Comparison of ENCODE assay signal across 15 cellular contexts in the genomic region with DNA sequence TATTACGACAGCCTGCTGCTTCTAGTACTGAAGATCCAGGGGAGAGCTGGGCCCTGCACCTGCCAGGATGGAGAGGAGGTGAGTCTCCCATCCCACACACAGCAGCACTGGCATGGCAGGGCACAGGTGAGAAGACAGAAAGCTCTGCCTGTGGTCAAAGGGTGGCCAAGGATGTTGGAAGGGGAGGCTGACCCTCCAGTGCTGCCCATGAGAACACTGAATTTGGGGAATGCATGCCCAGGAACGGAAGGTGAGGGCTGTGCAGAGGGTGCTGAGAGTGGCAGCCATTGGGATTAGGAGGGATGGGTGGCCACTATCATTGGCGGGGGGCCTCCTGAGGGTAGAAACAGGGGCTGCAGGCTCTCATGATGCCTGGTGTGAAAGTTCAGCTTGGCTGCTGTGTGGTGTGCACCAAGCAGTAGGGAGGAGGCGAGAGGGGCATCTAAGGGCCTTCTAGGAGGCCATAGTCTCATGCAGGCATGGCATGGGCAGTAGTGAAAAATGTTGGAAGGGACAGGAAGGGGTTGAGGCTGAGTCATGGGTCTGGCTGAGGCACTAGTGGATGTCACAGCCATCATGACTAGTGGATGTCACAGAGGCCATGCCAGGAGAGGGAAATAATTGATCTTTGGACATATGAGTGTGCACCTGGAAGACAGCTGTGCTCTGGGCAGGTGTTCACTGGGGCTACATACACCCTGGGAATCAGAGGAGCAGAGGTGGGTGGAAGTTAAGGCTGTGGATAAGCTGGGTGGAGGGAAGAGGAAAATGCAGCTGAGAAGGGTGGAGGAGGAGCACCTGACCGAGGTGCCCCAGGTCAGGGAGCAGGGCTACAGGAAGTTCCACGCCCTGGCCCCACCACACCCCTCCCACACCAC. TPM values are rescaled to one million over a fixed set of nuclear protein-coding genes. Genes with fewer than 3 reads are reported as not detected.
DNase-seq lines count a peak whose midpoint lies in the region; ATAC-seq and TF ChIP-seq lines count a peak whose summit lies in the region.
"Had no signal": no experiment of that assay in that cellular context is flagged by ENCODE, and none has a peak within 500 bp of the region (broad histone marks: within the 10 kb centered on the region; RNA-seq: fewer than 3 reads in every experiment).

No MANE protein-coding gene starts in this region.

- H3K27ac Mint-ChIP-seq in endothelial cell (ENCODE audit: unreplicated experiment) (peak overlapping the region; percentile 68), osteocyte (ENCODE audit: unreplicated experiment) (peak overlapping the region; percentile 100)
- H3K27ac Mint-ChIP-seq in activated CD4-positive, alpha-beta memory T cell treated with anti-CD3 and anti-CD28 coated beads for 36 hours: no peak overlapping the region
- H3K27ac Mint-ChIP-seq: activated naive CD8-positive, alpha-beta T cell treated with anti-CD3 and anti-CD28 coated beads, Interleukin-2, amount 50 U/mL, for 24 hours; mesothelial cell of epicardium; stimulated activated naive CD8-positive, alpha-beta T cell treated with anti-CD3 and anti-CD28 coated beads, Interleukin-15, Interleukin-2, amounts not matched to agents 100 ng/mL and 50 ng/mL, for 24 hours had no signal

- H3K4me3 Mint-ChIP-seq in endothelial cell (ENCODE audit: unreplicated experiment) (no peak overlapping the region), osteocyte (ENCODE audit: unreplicated experiment) (peak overlapping the region; percentile 38)
- no peak overlapping the region for H3K4me3 Mint-ChIP-seq in activated CD4-positive, alpha-beta memory T cell treated with anti-CD3 and anti-CD28 coated beads for 36 hours
- H3K4me3 Mint-ChIP-seq: activated naive CD8-positive, alpha-beta T cell treated with anti-CD3 and anti-CD28 coated beads, Interleukin-2, amount 50 U/mL, for 24 hours; mesothelial cell of epicardium; stimulated activated naive CD8-positive, alpha-beta T cell treated with anti-CD3 and anti-CD28 coated beads, Interleukin-15, Interleukin-2, amounts not matched to agents 100 ng/mL and 50 ng/mL, for 24 hours had no signal

- peaks cover 2% of the 10 kb centered on the region for H3K27me3 Mint-ChIP-seq in endothelial cell (ENCODE audit: unreplicated experiment)
- H3K27me3 Mint-ChIP-seq in osteocyte (ENCODE audit: unreplicated experiment): no peaks in the 10 kb centered on the region
- H3K27me3 Mint-ChIP-seq in activated CD4-positive, alpha-beta memory T cell treated with anti-CD3 and anti-CD28 coated beads for 36 hours: peaks cover 17% of the 10 kb centered on the region

- POLR2A ChIA-PET in activated CD4-positive, alpha-beta memory T cell treated with anti-CD3 and anti-CD28 coated beads for 36 hours (lab: Charles Lee): interaction anchor here (0.6 kb wide), 1 partner anchor 166 kb away, joined by 5 read pairs; no protein-coding TSS in a partner anchor

- CTCF ChIA-PET in activated CD4-positive, alpha-beta memory T cell treated with anti-CD3 and anti-CD28 coated beads for 36 hours (lab: Charles Lee): no interaction called here

- H3K9me3 Mint-ChIP-seq in endothelial cell (ENCODE audit: unreplicated experiment): no peaks in the 10 kb centered on the region
- no peaks in the 10 kb centered on the region for H3K9me3 Mint-ChIP-seq in osteocyte (ENCODE audit: unreplicated experiment)
- no peaks in the 10 kb centered on the region for H3K9me3 Mint-ChIP-seq in activated CD4-positive, alpha-beta memory T cell treated with anti-CD3 and anti-CD28 coated beads for 36 hours
- H3K9me3 Mint-ChIP-seq: activated naive CD8-positive, alpha-beta T cell treated with anti-CD3 and anti-CD28 coated beads, Interleukin-2, amount 50 U/mL, for 24 hours; mesothelial cell of epicardium; stimulated activated naive CD8-positive, alpha-beta T cell treated with anti-CD3 and anti-CD28 coated beads, Interleukin-15, Interleukin-2, amounts not matched to agents 100 ng/mL and 50 ng/mL, for 24 hours had no signal

- no peak for ATAC-seq in GM21447 (IDR thresholded peaks at IDR 0.05; ENCODE audit: unreplicated experiment)
- no peak for ATAC-seq in GM18858 (IDR thresholded peaks at IDR 0.05; ENCODE audit: unreplicated experiment)
- ATAC-seq: activated naive CD8-positive, alpha-beta T cell treated with anti-CD3 and anti-CD28 coated beads, Interleukin-2, amount 50 U/mL, for 24 hours; HepG2 had no signal

- no peaks in the 10 kb centered on the region for H3K4me1 Mint-ChIP-seq in endothelial cell (ENCODE audit: unreplicated experiment)
- H3K4me1 Mint-ChIP-seq in osteocyte (ENCODE audit: unreplicated experiment): peaks cover 55% of the 10 kb centered on the region
- peaks cover 21% of the 10 kb centered on the region for H3K4me1 Mint-ChIP-seq in activated CD4-positive, alpha-beta memory T cell treated with anti-CD3 and anti-CD28 coated beads for 36 hours (ENCODE audit: low read depth)

- intact Hi-C loops in activated CD4-positive, alpha-beta memory T cell treated with anti-CD3 and anti-CD28 coated beads for 36 hours (cut with micrococcal nuclease): no loop called here

- DNase-seq in D341Med (ENCODE audit: low spot score) (peak; percentile 16), M059J (ENCODE audit: low read depth) (peak; percentile 60), endothelial cell (ENCODE audit: low spot score) (no peak), osteocyte (ENCODE audit: extremely low spot score, unreplicated experiment) (no peak)
- no peak for DNase-seq in activated CD4-positive, alpha-beta T cell treated with anti-CD3 and anti-CD28 coated beads, Interleukin-2, amount 50 U/mL, for 1 hour
- no peak for DNase-seq in activated CD4-positive, alpha-beta memory T cell treated with anti-CD3 and anti-CD28 coated beads for 36 hours
- DNase-seq: activated naive CD8-positive, alpha-beta T cell treated with anti-CD3 and anti-CD28 coated beads, Interleukin-2, amount 50 U/mL, for 24 hours; NCI-H526 treated with DMSO at 0.1 percent for 48 hours had no signal

- H3K36me3 Mint-ChIP-seq in endothelial cell (ENCODE audit: low read depth, unreplicated experiment) (no peaks in the 10 kb centered on the region), osteocyte (ENCODE audit: unreplicated experiment) (no peaks in the 10 kb centered on the region)
- no peaks in the 10 kb centered on the region for H3K36me3 Mint-ChIP-seq in activated CD4-positive, alpha-beta memory T cell treated with anti-CD3 and anti-CD28 coated beads for 36 hours
- H3K36me3 Mint-ChIP-seq: mesothelial cell of epicardium had no signal

- TF ChIP-seq CTCF in endothelial cell (IDR thresholded peaks at IDR 0.05; ENCODE audit: unreplicated experiment) (no peak), osteocyte (IDR thresholded peaks at IDR 0.05) (no peak)

RNA-seq across cellular contexts. Expression of a gene that starts 2.5 kb away (rescaled TPM):
- not detected in 2 replicates for total RNA-seq in M059J (2014; rRNA removed; shearing (Covaris generic))
- not detected for total RNA-seq in endothelial cell (ENCODE audit: unreplicated experiment)
- total RNA-seq in osteocyte: not detected in 2 replicates
- total RNA-seq in activated CD4-positive, alpha-beta memory T cell treated with anti-CD3 and anti-CD28 coated beads for 36 hours: not detected
- total RNA-seq: HepG2, mesothelial cell of epicardium, renal cortical epithelial cell, SJCRH30 had no signal

RNA-seq across cellular contexts. Expression of a gene that starts 10.9 kb away (rescaled TPM):
- not detected in 2 replicates for total RNA-seq in M059J (2014; rRNA removed; shearing (Covaris generic))
- total RNA-seq in endothelial cell (ENCODE audit: unreplicated experiment) (not detected), osteocyte (not detected in 2 replicates)
- total RNA-seq in activated CD4-positive, alpha-beta memory T cell treated with anti-CD3 and anti-CD28 coated beads for 36 hours: not detected
- total RNA-seq: HepG2, SJCRH30 had no signal

RNA-seq across cellular contexts. Expression of a gene that starts 28.3 kb away (rescaled TPM):
- 2.1 and 3.6 TPM in 2 replicates for total RNA-seq in M059J (2014; rRNA removed; shearing (Covaris generic))
- total RNA-seq in endothelial cell (ENCODE audit: unreplicated experiment): not detected
- 2.6 and 3.5 TPM in 2 replicates for total RNA-seq in osteocyte
- not detected for total RNA-seq in activated CD4-positive, alpha-beta memory T cell treated with anti-CD3 and anti-CD28 coated beads for 36 hours

RNA-seq across cellular contexts. Expression of a gene that starts 41.3 kb away (rescaled TPM):
- total RNA-seq in M059J (2014; rRNA removed; shearing (Covaris generic)): 50.2 and 52.6 TPM in 2 replicates
- total RNA-seq in endothelial cell (ENCODE audit: unreplicated experiment): 13.5 TPM
- total RNA-seq in osteocyte: 24.8 and 27.0 TPM in 2 replicates
- 10 to 100 TPM; 22.1 to 26.8 TPM for total RNA-seq in activated CD4-positive, alpha-beta memory T cell treated with anti-CD3 and anti-CD28 coated beads for 36 hours

Comparison
In these comparisons a context has a peak if more than half of its experiments do, and no peak if none do; other contexts are left out.
1. DNase-seq: peak in D341Med (single experiment) and M059J (single experiment); none in endothelial cell (single experiment), osteocyte (single experiment), activated CD4-positive, alpha-beta T cell treated with anti-CD3 and anti-CD28 coated beads, Interleukin-2, amount 50 U/mL, for 1 hour (single experiment) and activated CD4-positive, alpha-beta memory T cell treated with anti-CD3 and anti-CD28 coated beads for 36 hours (single experiment).